14 cellular contexts compared by ENCODE assay signal in genomic region chr15:57310876-57311275, GRCh38.
"Had no signal": no experiment of that assay in that cellular context is flagged by ENCODE, and none has a peak within 500 bp of the region (broad histone marks: within the 10 kb centered on the region; RNA-seq: fewer than 3 reads in every experiment).

No MANE protein-coding gene starts in this region.

- H3K36me3 Mint-ChIP-seq: activated naive CD8-positive, alpha-beta T cell had no signal

- DNase-seq: activated CD4-positive, alpha-beta T cell treated with anti-CD3 and anti-CD28 coated beads, Interleukin-2, amount 50 U/mL, for 4 hours; activated T-cell treated with anti-CD3 and anti-CD28 coated beads, Interleukin-2, amount 50 U/mL, for 72 hours; erythroblast; left lung; pancreas; SW 1271; T-helper 2 cell; upper lobe of left lung; WERI-Rb-1 had no signal

- H3K9me3 ChIP-seq: left lung, pancreas, upper lobe of left lung had no signal

- H3K27me3 ChIP-seq: cardiac muscle cell, dorsolateral prefrontal cortex, left lung, pancreas, upper lobe of left lung had no signal

- H3K4me1 ChIP-seq: pancreas had no signal

- H3K9me3 Mint-ChIP-seq: activated T-cell treated with anti-CD3 and anti-CD28 coated beads, Interleukin-2, amount 50 U/mL, for 72 hours; stimulated activated naive CD8-positive, alpha-beta T cell treated with anti-CD3 and anti-CD28 coated beads, Interleukin-15, Interleukin-2, amounts not matched to agents 100 ng/mL and 50 ng/mL, for 24 hours had no signal

- H3K36me3 ChIP-seq: cardiac muscle cell, left lung, pancreas, upper lobe of left lung, WERI-Rb-1 had no signal

- H3K27me3 Mint-ChIP-seq: activated naive CD8-positive, alpha-beta T cell had no signal

- ATAC-seq: activated T-cell treated with anti-CD3 and anti-CD28 coated beads, Interleukin-2, amount 50 U/mL, for 72 hours; left lung; pancreas had no signal

- H3K27ac ChIP-seq: cardiac muscle cell, dorsolateral prefrontal cortex, left lung, pancreas, upper lobe of left lung, WERI-Rb-1 had no signal

- FAIRE-seq: frontal cortex, pancreas had no signal

- H3K27ac Mint-ChIP-seq: activated naive CD8-positive, alpha-beta T cell; activated T-cell treated with anti-CD3 and anti-CD28 coated beads, Interleukin-2, amount 50 U/mL, for 72 hours; stimulated activated naive CD8-positive, alpha-beta T cell treated with anti-CD3 and anti-CD28 coated beads, Interleukin-15, Interleukin-2, amounts not matched to agents 100 ng/mL and 50 ng/mL, for 24 hours had no signal

- H3K4me3 ChIP-seq: cardiac muscle cell, dorsolateral prefrontal cortex, left lung, pancreas, upper lobe of left lung had no signal

- H3K4me3 Mint-ChIP-seq: activated naive CD8-positive, alpha-beta T cell; activated T-cell treated with anti-CD3 and anti-CD28 coated beads, Interleukin-2, amount 50 U/mL, for 72 hours; stimulated activated naive CD8-positive, alpha-beta T cell treated with anti-CD3 and anti-CD28 coated beads, Interleukin-15, Interleukin-2, amounts not matched to agents 100 ng/mL and 50 ng/mL, for 24 hours had no signal
